Comparison of ENCODE assay signal across 8 cellular contexts in genomic region chr11:123511037-123511870, GRCh38.
DNase-seq lines count a peak whose midpoint lies in the region; ATAC-seq and TF ChIP-seq lines count a peak whose summit lies in the region.

No MANE protein-coding gene starts in this region.

- TF ChIP-seq CTCF in Loucy (conservative IDR thresholded peaks at IDR 0.05; ENCODE audit: low read length): peak; percentile 90
- TF ChIP-seq CTCF in foreskin keratinocyte (conservative IDR thresholded peaks at IDR 0.05): peak; percentile 93
- TF ChIP-seq CTCF in tibial artery (IDR thresholded peaks at IDR 0.05): peak; percentile 57 to 70

- H2AFZ ChIP-seq in Loucy (ENCODE audit: low read length): no peak overlapping the region

- DNase-seq in EH (ENCODE audit: low read depth) (peak; percentile 96), GOT3 (lab: John Stamatoyannopoulos, UW) (peak; percentile 57), SHP77 (lab: John Stamatoyannopoulos, UW) (peak; percentile 87 to 95), foreskin keratinocyte (peak; percentile 38 to 73), occipital lobe (lab: John Stamatoyannopoulos, UW) (peak; percentile 91), tibial artery (peak; percentile 61 to 75)
- DNase-seq in activated T-helper 9 cell treated with anti-CD3 and anti-CD28 coated beads, Interleukin-2, amount 50 U/mL, for 16 hours (ENCODE audit: low read depth): peak; percentile 37

- peak; percentile 98 for ATAC-seq in foreskin keratinocyte

- H3F3A ChIP-seq in Loucy (ENCODE audit: low read depth): no peaks in the 10 kb centered on the region

- no peaks in the 10 kb centered on the region for H3K9me2 ChIP-seq in Loucy (replicated peaks; ENCODE audit: low read depth, low read length)

- H3K27ac ChIP-seq in foreskin keratinocyte (no peak overlapping the region), tibial artery (no peak overlapping the region)

- H3K36me3 ChIP-seq in Loucy (ENCODE audit: insufficient read depth, low read length): no peaks in the 10 kb centered on the region; the same call in 1 of the 2 replicates
- H3K36me3 ChIP-seq in tibial artery: no peaks in the 10 kb centered on the region

- intact Hi-C loops in tibial artery (cut with DNase I; ENCODE audit: low total_unique reads): no loop called here

- H3K4me1 ChIP-seq in Loucy (ENCODE audit: insufficient read depth, low read length, poor library complexity, severe bottlenecking) (peaks cover 9% of the 10 kb centered on the region), foreskin keratinocyte (peaks cover 3% of the 10 kb centered on the region), tibial artery (no peaks in the 10 kb centered on the region)

- H3K79me2 ChIP-seq in Loucy (ENCODE audit: insufficient read depth, low read length): peaks cover 43% of the 10 kb centered on the region; the same call in 1 of the 2 replicates

- H3K27me3 ChIP-seq in Loucy (ENCODE audit: insufficient read depth, low read length, poor library complexity, severe bottlenecking): no peaks in the 10 kb centered on the region
- H3K27me3 ChIP-seq in foreskin keratinocyte: peaks cover 5% of the 10 kb centered on the region
- peaks cover 0 to 20% of the 10 kb centered on the region in 2 donors for H3K27me3 ChIP-seq in tibial artery

- H3K4me2 ChIP-seq in Loucy (ENCODE audit: low read depth, low read length, poor library complexity, severe bottlenecking): peak overlapping the region; percentile 56

- H3K9me3 ChIP-seq in Loucy (ENCODE audit: insufficient read depth, low read depth, low read length) (no peaks in the 10 kb centered on the region), tibial artery (no peaks in the 10 kb centered on the region)

- H3K9ac ChIP-seq in Loucy (ENCODE audit: low read depth, low read length, poor library complexity, severe bottlenecking): no peak overlapping the region

- H3K4me3 ChIP-seq in Loucy (ENCODE audit: low read length, poor library complexity, severe bottlenecking) (no peak overlapping the region), tibial artery (no peak overlapping the region)

- peaks cover 12% of the 10 kb centered on the region for H4K20me1 ChIP-seq in Loucy (ENCODE audit: insufficient read depth, low read length, poor library complexity, severe bottlenecking)

Comparison
In these comparisons a context has a peak if more than half of its experiments do, and no peak if none do; other contexts are left out.
1. DNase-seq: peak in every context shown above with its lines; median percentile 96 in EH; 91 in SHP77; 91 in occipital lobe; 68 in tibial artery; 57 in GOT3; 56 in foreskin keratinocyte; 37 in activated T-helper 9 cell treated with anti-CD3 and anti-CD28 coated beads, Interleukin-2, amount 50 U/mL, for 16 hours.